ENCODE assay signal across 19 cellular contexts in genomic region chr1:235821361-235821981, GRCh38. TPM values are rescaled to one million over a fixed set of nuclear protein-coding genes. Genes with fewer than 3 reads are reported as not detected.
DNase-seq lines count a peak whose midpoint lies in the region; TF ChIP-seq lines count a peak whose summit lies in the region.
"Had no signal": no experiment of that assay in that cellular context is flagged by ENCODE, and none has a peak within 500 bp of the region (broad histone marks: within the 10 kb centered on the region; RNA-seq: fewer than 3 reads in every experiment).

No MANE protein-coding gene starts in this region.

- DNase-seq in mammary epithelial cell (peak; percentile 19), breast epithelium (ENCODE audit: low spot score in 2 of 2) (no peak), astrocyte of the spinal cord (ENCODE audit: low read depth, low spot score) (peak; percentile 58), foreskin fibroblast (peak; percentile 57 to 69), endothelial cell (ENCODE audit: low spot score) (no peak), MV-4-11 (lab: John Stamatoyannopoulos, UW) (no peak), ureter (ENCODE audit: low spot score) (no peak)
- no peak for DNase-seq in activated CD4-positive, alpha-beta T cell treated with anti-CD3 and anti-CD28 coated beads, Interleukin-2, amount 50 U/mL, for 4 hours
- DNase-seq: activated CD8-positive, alpha-beta memory T cell treated with anti-CD3 and anti-CD28 coated beads, Interleukin-2, amount 50 U/mL, for 4 hours; COR-L47; erythroblast; GF-D8; left ventricle myocardium superior; naive thymus-derived CD4-positive, alpha-beta T cell; NCI-H1105 treated with DMSO at 0.1 percent for 48 hours; stimulated activated CD4-positive, alpha-beta T cell treated with anti-CD3 and anti-CD28 coated beads, Interleukin-2, amount 100 ng/mL, for 48 hours; SW 1271 had no signal

- no peak overlapping the region for H3K27ac ChIP-seq in mammary epithelial cell (ENCODE audit: insufficient read depth, low read depth, low read length)
- no peak overlapping the region for H3K27ac ChIP-seq in breast epithelium
- H3K27ac ChIP-seq: 22Rv1 had no signal

- no peaks in the 10 kb centered on the region for H3K4me1 Mint-ChIP-seq in endothelial cell (ENCODE audit: unreplicated experiment)

- TF ChIP-seq CTCF in mammary epithelial cell (conservative IDR thresholded peaks at IDR 0.05 in 1 of 2, IDR thresholded peaks at IDR 0.05 in 1 of 2; ENCODE audit: extremely low read depth in 1 of 2, insufficient read depth in 1 of 2, low read depth in 1 of 2, low read length in 2 of 2): no peak
- TF ChIP-seq CTCF in breast epithelium (IDR thresholded peaks at IDR 0.05): no peak
- TF ChIP-seq CTCF in astrocyte of the spinal cord (IDR thresholded peaks at IDR 0.05; ENCODE audit: low read depth, low read length): no peak
- no peak for TF ChIP-seq CTCF in foreskin fibroblast (IDR thresholded peaks at IDR 0.05; ENCODE audit: low read depth, low read length)
- TF ChIP-seq CTCF in endothelial cell (IDR thresholded peaks at IDR 0.05; ENCODE audit: unreplicated experiment): no peak

- dilution Hi-C loops in mammary epithelial cell (cut with HindIII; ENCODE audit: low sequenced_read_pairs): no loop called here

- H3K27me3 Mint-ChIP-seq in endothelial cell (ENCODE audit: unreplicated experiment): peaks cover 2% of the 10 kb centered on the region
- H3K27me3 Mint-ChIP-seq: activated naive CD4-positive, alpha-beta T cell treated with anti-CD3 and anti-CD28 coated beads, Interleukin-2, amount 50 U/mL, for 24 hours; naive thymus-derived CD4-positive, alpha-beta T cell had no signal

- no peaks in the 10 kb centered on the region for H3K4me1 ChIP-seq in mammary epithelial cell (ENCODE audit: insufficient read depth, low read length)
- H3K4me1 ChIP-seq in breast epithelium: no peaks in the 10 kb centered on the region

- no peaks in the 10 kb centered on the region for H3K9me3 Mint-ChIP-seq in endothelial cell (ENCODE audit: unreplicated experiment)
- H3K9me3 Mint-ChIP-seq: activated naive CD4-positive, alpha-beta T cell treated with anti-CD3 and anti-CD28 coated beads, Interleukin-2, amount 50 U/mL, for 24 hours; naive thymus-derived CD4-positive, alpha-beta T cell had no signal

- H3K27ac Mint-ChIP-seq in endothelial cell (ENCODE audit: unreplicated experiment): no peak overlapping the region
- H3K27ac Mint-ChIP-seq: activated naive CD4-positive, alpha-beta T cell treated with anti-CD3 and anti-CD28 coated beads, Interleukin-2, amount 50 U/mL, for 24 hours; naive thymus-derived CD4-positive, alpha-beta T cell had no signal

- H3K9ac ChIP-seq in mammary epithelial cell (ENCODE audit: insufficient read depth, low read length): no peak overlapping the region

- H3K4me3 ChIP-seq in mammary epithelial cell (replicated peaks in 1 of 3; ENCODE audit: insufficient read depth in 1 of 3, low read depth in 2 of 3, low read length in 3 of 3): no peak overlapping the region
- no peak overlapping the region for H3K4me3 ChIP-seq in breast epithelium
- H3K4me3 ChIP-seq in astrocyte of the spinal cord (ENCODE audit: low read depth, low read length): no peak overlapping the region
- H3K4me3 ChIP-seq in foreskin fibroblast (ENCODE audit: low read depth in 1 of 2, low read length in 2 of 2): no peak overlapping the region

- H2AFZ ChIP-seq in mammary epithelial cell (ENCODE audit: low read depth, low read length): no peak overlapping the region

- no peak for TF ChIP-seq POLR2A in breast epithelium (IDR thresholded peaks at IDR 0.05)

- peaks cover 2% of the 10 kb centered on the region for H3K79me2 ChIP-seq in mammary epithelial cell (ENCODE audit: insufficient read depth, low read length)

- 64% methylated on average over 3 of the region's 3 CpGs for WGBS in mammary epithelial cell (ENCODE audit: low coverage, missing lambda C conversion rate)

- no peak overlapping the region for H3K4me3 Mint-ChIP-seq in endothelial cell (ENCODE audit: unreplicated experiment)
- H3K4me3 Mint-ChIP-seq: activated naive CD4-positive, alpha-beta T cell treated with anti-CD3 and anti-CD28 coated beads, Interleukin-2, amount 50 U/mL, for 24 hours; naive thymus-derived CD4-positive, alpha-beta T cell had no signal

- H3K36me3 ChIP-seq in mammary epithelial cell (ENCODE audit: insufficient read depth, low read length): no peaks in the 10 kb centered on the region
- H3K36me3 ChIP-seq in breast epithelium: no peaks in the 10 kb centered on the region

- CTCF ChIA-PET in mammary epithelial cell (lab: Charles Lee; ENCODE audit: low non-redundant PET): interaction anchor here (0.6 kb wide), 1 partner anchor 189 kb away, joined by 3 read pairs; no protein-coding TSS in a partner anchor

- H3K27me3 ChIP-seq in mammary epithelial cell (ENCODE audit: insufficient read depth, low read length) (no peaks in the 10 kb centered on the region), breast epithelium (no peaks in the 10 kb centered on the region)

- H3K9me3 ChIP-seq in mammary epithelial cell (replicated peaks; ENCODE audit: insufficient read depth, low read length): no peaks in the 10 kb centered on the region
- H3K9me3 ChIP-seq in breast epithelium: no peaks in the 10 kb centered on the region

- intact Hi-C loops in mammary epithelial cell (cut with micrococcal nuclease) (no loop called here), breast epithelium (cut with DNase I; ENCODE audit: low total_unique reads) (no loop called here)

- no peak overlapping the region for H3K4me2 ChIP-seq in mammary epithelial cell (ENCODE audit: insufficient read depth, low read depth, low read length)

- in situ Hi-C loops in mammary epithelial cell (cut with MboI; ENCODE audit: low sequenced_read_pairs in 2 of 2) (no loop called here), astrocyte of the spinal cord (cut with HindIII; ENCODE audit: low sequenced_read_pairs) (no loop called here)

- no peaks in the 10 kb centered on the region for H4K20me1 ChIP-seq in mammary epithelial cell (ENCODE audit: insufficient read depth, low read length)

- BruUV-seq in mammary epithelial cell (replicated peaks; lab: Mats Ljungman, UMichigan): no TSS peak

- H3K36me3 Mint-ChIP-seq in endothelial cell (ENCODE audit: low read depth, unreplicated experiment): no peaks in the 10 kb centered on the region

RNA-seq across cellular contexts. Expression of gene LYST, which starts 45.2 kb away (rescaled TPM):
- 10 to 100 TPM; 27.6 to 50.5 TPM for total RNA-seq in mammary epithelial cell
- 6.1 TPM for polyA plus RNA-seq in mammary epithelial cell
- 53.0 TPM for polyA minus RNA-seq in mammary epithelial cell
- total RNA-seq in breast epithelium: 10 to 100 TPM; 63.3 to 78.3 (median 66.1) TPM
- total RNA-seq in endothelial cell (ENCODE audit: unreplicated experiment): 7.4 TPM
- total RNA-seq in ureter: 66.1 TPM

Comparison
In these comparisons a context has a peak if more than half of its experiments do, and no peak if none do; other contexts are left out.
1. DNase-seq: peak in mammary epithelial cell (single experiment), astrocyte of the spinal cord (single experiment) and foreskin fibroblast (2 of 2); none in breast epithelium (0 of 2), endothelial cell (single experiment), MV-4-11 (single experiment), activated CD4-positive, alpha-beta T cell treated with anti-CD3 and anti-CD28 coated beads, Interleukin-2, amount 50 U/mL, for 4 hours (0 of 2) and ureter (single experiment).